1 cellular context compared by ENCODE assay signal in genomic region chr7:55887786-55888185, GRCh38.
A peak's percentile ranks its signal among the peaks of the same experiment; 100 is the strongest.
TF ChIP-seq lines count a peak whose summit lies in the region.

No MANE protein-coding gene starts in this region.

TF ChIP-seq in K562, 482 proteins besides CTCF, POLR2A, EP300 and RAD21 (continued from another document):
- TF ChIP-seq, protein P1, sequence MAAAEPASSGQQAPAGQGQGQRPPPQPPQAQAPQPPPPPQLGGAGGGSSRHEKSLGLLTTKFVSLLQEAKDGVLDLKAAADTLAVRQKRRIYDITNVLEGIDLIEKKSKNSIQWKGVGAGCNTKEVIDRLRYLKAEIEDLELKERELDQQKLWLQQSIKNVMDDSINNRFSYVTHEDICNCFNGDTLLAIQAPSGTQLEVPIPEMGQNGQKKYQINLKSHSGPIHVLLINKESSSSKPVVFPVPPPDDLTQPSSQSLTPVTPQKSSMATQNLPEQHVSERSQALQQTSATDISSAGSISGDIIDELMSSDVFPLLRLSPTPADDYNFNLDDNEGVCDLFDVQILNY (CRISPR knock-in tag; IDR thresholded peaks at IDR 0.05) = no peak
- TF ChIP-seq HNRNPLL (IDR thresholded peaks at IDR 0.05; ENCODE audit: low read depth, low read length, poor library complexity, severe bottlenecking) (no peak), PHF8 (IDR thresholded peaks at IDR 0.05; ENCODE audit: borderline replicate concordance, low read length) (peak; percentile 18; the same call in 1 of the 2 replicates)
- TF ChIP-seq, protein P2, sequence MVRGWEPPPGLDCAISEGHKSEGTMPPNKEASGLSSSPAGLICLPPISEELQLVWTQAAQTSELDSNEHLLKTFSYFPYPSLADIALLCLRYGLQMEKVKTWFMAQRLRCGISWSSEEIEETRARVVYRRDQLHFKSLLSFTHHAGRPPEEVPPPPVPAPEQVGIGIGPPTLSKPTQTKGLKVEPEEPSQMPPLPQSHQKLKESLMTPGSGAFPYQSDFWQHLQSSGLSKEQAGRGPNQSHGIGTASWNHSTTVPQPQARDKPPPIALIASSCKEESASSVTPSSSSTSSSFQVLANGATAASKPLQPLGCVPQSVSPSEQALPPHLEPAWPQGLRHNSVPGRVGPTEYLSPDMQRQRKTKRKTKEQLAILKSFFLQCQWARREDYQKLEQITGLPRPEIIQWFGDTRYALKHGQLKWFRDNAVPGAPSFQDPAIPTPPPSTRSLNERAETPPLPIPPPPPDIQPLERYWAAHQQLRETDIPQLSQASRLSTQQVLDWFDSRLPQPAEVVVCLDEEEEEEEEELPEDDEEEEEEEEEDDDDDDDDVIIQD (CRISPR knock-in tag; IDR thresholded peaks at IDR 0.05) = no peak
- TF ChIP-seq, protein P3, sequence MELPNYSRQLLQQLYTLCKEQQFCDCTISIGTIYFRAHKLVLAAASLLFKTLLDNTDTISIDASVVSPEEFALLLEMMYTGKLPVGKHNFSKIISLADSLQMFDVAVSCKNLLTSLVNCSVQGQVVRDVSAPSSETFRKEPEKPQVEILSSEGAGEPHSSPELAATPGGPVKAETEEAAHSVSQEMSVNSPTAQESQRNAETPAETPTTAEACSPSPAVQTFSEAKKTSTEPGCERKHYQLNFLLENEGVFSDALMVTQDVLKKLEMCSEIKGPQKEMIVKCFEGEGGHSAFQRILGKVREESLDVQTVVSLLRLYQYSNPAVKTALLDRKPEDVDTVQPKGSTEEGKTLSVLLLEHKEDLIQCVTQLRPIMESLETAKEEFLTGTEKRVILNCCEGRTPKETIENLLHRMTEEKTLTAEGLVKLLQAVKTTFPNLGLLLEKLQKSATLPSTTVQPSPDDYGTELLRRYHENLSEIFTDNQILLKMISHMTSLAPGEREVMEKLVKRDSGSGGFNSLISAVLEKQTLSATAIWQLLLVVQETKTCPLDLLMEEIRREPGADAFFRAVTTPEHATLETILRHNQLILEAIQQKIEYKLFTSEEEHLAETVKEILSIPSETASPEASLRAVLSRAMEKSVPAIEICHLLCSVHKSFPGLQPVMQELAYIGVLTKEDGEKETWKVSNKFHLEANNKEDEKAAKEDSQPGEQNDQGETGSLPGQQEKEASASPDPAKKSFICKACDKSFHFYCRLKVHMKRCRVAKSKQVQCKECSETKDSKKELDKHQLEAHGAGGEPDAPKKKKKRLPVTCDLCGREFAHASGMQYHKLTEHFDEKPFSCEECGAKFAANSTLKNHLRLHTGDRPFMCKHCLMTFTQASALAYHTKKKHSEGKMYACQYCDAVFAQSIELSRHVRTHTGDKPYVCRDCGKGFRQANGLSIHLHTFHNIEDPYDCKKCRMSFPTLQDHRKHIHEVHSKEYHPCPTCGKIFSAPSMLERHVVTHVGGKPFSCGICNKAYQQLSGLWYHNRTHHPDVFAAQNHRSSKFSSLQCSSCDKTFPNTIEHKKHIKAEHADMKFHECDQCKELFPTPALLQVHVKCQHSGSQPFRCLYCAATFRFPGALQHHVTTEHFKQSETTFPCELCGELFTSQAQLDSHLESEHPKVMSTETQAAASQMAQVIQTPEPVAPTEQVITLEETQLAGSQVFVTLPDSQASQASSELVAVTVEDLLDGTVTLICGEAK (IDR thresholded peaks at IDR 0.05) = peak; percentile 50; the same call in 1 of the 2 replicates
- TF ChIP-seq, protein P3 (CRISPR knock-in tag; IDR thresholded peaks at IDR 0.05) = no peak
